ENCODE assay signal across 18 cellular contexts in genomic region chr13:95112883-95113282, GRCh38.
DNase-seq lines count a peak whose midpoint lies in the region; FAIRE-seq and TF ChIP-seq lines count a peak whose summit lies in the region.
"Had no signal": no experiment of that assay in that cellular context is flagged by ENCODE, and none has a peak within 500 bp of the region (broad histone marks: within the 10 kb centered on the region; RNA-seq: fewer than 3 reads in every experiment).

No MANE protein-coding gene starts in this region.

- H3K9ac ChIP-seq in endothelial cell of umbilical vein (replicated peaks; ENCODE audit: extremely low read depth, insufficient read depth, low read length): peak overlapping the region; percentile 6
- no peak overlapping the region for H3K9ac ChIP-seq in neuronal stem cell (ENCODE audit: low read depth, low read length, poor library complexity)
- H3K9ac ChIP-seq: GM23248 had no signal

- H3K9me3 ChIP-seq in endothelial cell of umbilical vein (replicated peaks; ENCODE audit: control insufficient read depth, insufficient read depth, low read length): no peaks in the 10 kb centered on the region
- H3K9me3 ChIP-seq in neuronal stem cell (replicated peaks in 1 of 2; ENCODE audit: control insufficient read depth in 2 of 2, insufficient read depth in 1 of 2, low read depth in 1 of 2, low read length in 2 of 2): peaks cover 4 to 12% of the 10 kb centered on the region in 2 donors

- peaks cover 2% of the 10 kb centered on the region for H3K27me3 Mint-ChIP-seq in HFFc6 (ENCODE audit: insufficient read depth)
- H3K27me3 Mint-ChIP-seq: B cell; CD4-positive, alpha-beta T cell had no signal

- POLR2A ChIA-PET in endothelial cell of umbilical vein (lab: Charles Lee): no interaction called here

- no TSS peak for BruUV-seq in endothelial cell of umbilical vein (replicated peaks; lab: Mats Ljungman, UMichigan)

- no peak overlapping the region for H3K4me3 Mint-ChIP-seq in HFFc6
- H3K4me3 Mint-ChIP-seq: B cell; CD4-positive, alpha-beta T cell; H9 had no signal

- H3K27me3 ChIP-seq in endothelial cell of umbilical vein (ENCODE audit: control insufficient read depth in 2 of 2, insufficient read depth in 2 of 2, low read length in 2 of 2) (no peaks in the 10 kb centered on the region), neuronal stem cell (ENCODE audit: control insufficient read depth in 3 of 3, insufficient read depth in 3 of 3, low read depth in 1 of 3, low read length in 3 of 3) (no peaks in the 10 kb centered on the region)

- no peak overlapping the region for H3K23ac ChIP-seq in neuronal stem cell (ENCODE audit: low read depth, low read length, poor library complexity)

- no peaks in the 10 kb centered on the region for H3K79me2 ChIP-seq in endothelial cell of umbilical vein (ENCODE audit: control insufficient read depth, insufficient read depth, low read length)

- H2BK15ac ChIP-seq in neuronal stem cell (ENCODE audit: low read length): no peak overlapping the region

- intact Hi-C loops in endothelial cell of umbilical vein (cut with micrococcal nuclease): loop anchor here (2.0 kb wide), 2 partner anchors 14 to 28 kb away; no protein-coding TSS in a partner anchor

- H2AK5ac ChIP-seq in neuronal stem cell (ENCODE audit: low read depth, low read length): no peak overlapping the region

- TF ChIP-seq CTCF in HFFc6 (IDR thresholded peaks at IDR 0.05) (no peak), VCaP (conservative IDR thresholded peaks at IDR 0.05) (no peak), endothelial cell of umbilical vein (IDR thresholded peaks at IDR 0.05; ENCODE audit: extremely low read depth in 1 of 2, insufficient read depth in 1 of 2, low read depth in 1 of 2, low read length in 2 of 2) (no peak)

- no peaks in the 10 kb centered on the region for H4K20me1 ChIP-seq in endothelial cell of umbilical vein (replicated peaks; ENCODE audit: control insufficient read depth, extremely low read depth, insufficient read depth, low read length)

- 0 out of 2 replicates have a peak, but pooled peaks cover 4% of the 10 kb centered on the region for H3K9me3 Mint-ChIP-seq in HFFc6
- H3K9me3 Mint-ChIP-seq: CD4-positive, alpha-beta T cell had no signal

- H4K91ac ChIP-seq in neuronal stem cell (ENCODE audit: low read depth, low read length, poor library complexity): no peak overlapping the region

- H2BK120ac ChIP-seq in neuronal stem cell (ENCODE audit: low read depth, low read length): no peak overlapping the region

- dilution Hi-C loops in endothelial cell of umbilical vein (cut with MboI; ENCODE audit: extremely low pct_ligation_motif_present, low sequenced_read_pairs): no loop called here

- peak overlapping the region; percentile 39 for H2AFZ ChIP-seq in endothelial cell of umbilical vein (ENCODE audit: low read depth, low read length)
- no peak overlapping the region for H2AFZ ChIP-seq in neuronal stem cell (ENCODE audit: low read length)
- H2AFZ ChIP-seq: GM23248 had no signal

- peaks cover 31% of the 10 kb centered on the region for H3K4me1 Mint-ChIP-seq in HFFc6 (ENCODE audit: low read depth)
- H3K4me1 Mint-ChIP-seq: B cell had no signal

- no peak for TF ChIP-seq POLR2A in endothelial cell of umbilical vein (IDR thresholded peaks at IDR 0.05; ENCODE audit: low read depth, low read length)

- H3K27ac ChIP-seq in VCaP (peak overlapping the region; percentile 71; the same call in 1 of the 2 replicates), endothelial cell of umbilical vein (ENCODE audit: insufficient read depth, low read depth, low read length) (peak overlapping the region; percentile 39), neuronal stem cell (replicated peaks; ENCODE audit: low read length) (peak overlapping the region; percentile 79)
- H3K27ac ChIP-seq: GM23248, HL-60 had no signal

- CTCF ChIA-PET in endothelial cell of umbilical vein (lab: Charles Lee): interaction anchor here (1.1 to 1.9 kb wide), 2 partner anchors 41 to 113 kb away, joined by 3 to 4 read pairs; no protein-coding TSS in a partner anchor

- no peak for DNase-seq in HFFc6
- no peak for DNase-seq in endothelial cell of umbilical vein (ENCODE audit: low read depth, low spot score)
- DNase-seq in neuronal stem cell (ENCODE audit: low spot score): no peak
- no peak for DNase-seq in stimulated activated CD4-positive, alpha-beta T cell treated with anti-CD3 and anti-CD28 coated beads, Interleukin-4, amount 100 ng/mL, for 24 hours
- DNase-seq in epidermal melanocyte (ENCODE audit: insufficient read length, low spot score): no peak
- DNase-seq in effector CD4-positive, alpha-beta T cell: no peak
- DNase-seq: C1 segment of cervical spinal cord; Calu3; CD4-positive, alpha-beta T cell; DMS 273 treated with DMSO at 0.1 percent for 48 hours; GM23248; H9 had no signal

- H2BK5ac ChIP-seq in neuronal stem cell (ENCODE audit: low read length): no peak overlapping the region

- H3K4me2 ChIP-seq in endothelial cell of umbilical vein (ENCODE audit: insufficient read depth, low read length) (peak overlapping the region; percentile 44), neuronal stem cell (ENCODE audit: insufficient read depth, low read length, poor library complexity, severe bottlenecking) (no peak overlapping the region)

- no peak overlapping the region for H3K4me3 ChIP-seq in endothelial cell of umbilical vein (replicated peaks in 1 of 3; ENCODE audit: insufficient read depth in 1 of 3, low read depth in 1 of 3, low read length in 3 of 3)
- no peak overlapping the region for H3K4me3 ChIP-seq in neuronal stem cell (ENCODE audit: low read length in 2 of 2)
- H3K4me3 ChIP-seq: GM12878, GM23248 had no signal

- H3K18ac ChIP-seq in neuronal stem cell (ENCODE audit: low read length): peak overlapping the region; percentile 13

- no peaks in the 10 kb centered on the region for H3K9me1 ChIP-seq in endothelial cell of umbilical vein (replicated peaks; ENCODE audit: control insufficient read depth, extremely low read depth, insufficient read depth, low read length)

- no CpG with 5 or more reads among the region's 4 CpGs for WGBS in neuronal stem cell (ENCODE audit: extremely low coverage in 2 of 2, insufficient read length in 2 of 2, insufficient replicate concordance in 1 of 2), 2 donors

- FAIRE-seq in endothelial cell of umbilical vein (lab: Jason Lieb, UNC): no peak
- FAIRE-seq: A204.1, GM12878, GM18507 had no signal

- H4K8ac ChIP-seq in neuronal stem cell (ENCODE audit: low read depth, low read length): no peak overlapping the region

- H3K36me3 ChIP-seq in endothelial cell of umbilical vein (ENCODE audit: control insufficient read depth in 2 of 2, extremely low read depth in 1 of 2, insufficient read depth in 2 of 2, low read length in 2 of 2) (no peaks in the 10 kb centered on the region), neuronal stem cell (replicated peaks in 1 of 2; ENCODE audit: control insufficient read depth in 2 of 2, insufficient read depth in 2 of 2, low read length in 2 of 2) (no peaks in the 10 kb centered on the region)

- H3K4me1 ChIP-seq in endothelial cell of umbilical vein (ENCODE audit: control insufficient read depth, extremely low read depth, insufficient read depth, low read length): peaks cover 43% of the 10 kb centered on the region
- H3K4me1 ChIP-seq in neuronal stem cell (ENCODE audit: control insufficient read depth in 2 of 2, insufficient read depth in 1 of 2, low read depth in 1 of 2, low read length in 2 of 2): peaks cover 16 to 17% of the 10 kb centered on the region in 2 donors

- H3K4ac ChIP-seq in neuronal stem cell (ENCODE audit: low read length): no peak overlapping the region

- H3K79me1 ChIP-seq in neuronal stem cell (ENCODE audit: low read depth, low read length): no peaks in the 10 kb centered on the region

- no peak overlapping the region for H3K14ac ChIP-seq in neuronal stem cell (ENCODE audit: low read length)

- H2BK12ac ChIP-seq in neuronal stem cell (ENCODE audit: low read length): no peak overlapping the region

- H3K36me3 Mint-ChIP-seq in HFFc6 (ENCODE audit: low read depth): peaks cover 36% of the 10 kb centered on the region

- H3K27ac Mint-ChIP-seq in HFFc6: peak overlapping the region; percentile 42
- H3K27ac Mint-ChIP-seq: B cell; CD4-positive, alpha-beta T cell had no signal

TF ChIP-seq in endothelial cell of umbilical vein, 7 proteins besides CTCF, POLR2A, EP300 and RAD21:
- TF ChIP-seq EZH2 (IDR thresholded peaks at IDR 0.05; ENCODE audit: borderline replicate concordance, low read depth, low read length, severe bottlenecking): no peak
- peak; percentile 48 for TF ChIP-seq FOS (IDR thresholded peaks at IDR 0.05; ENCODE audit: borderline replicate concordance, insufficient read depth, low read length)
- TF ChIP-seq GATA2 (IDR thresholded peaks at IDR 0.05; ENCODE audit: insufficient read depth, insufficient read length, low read depth, low read length): peak; percentile 95
- no peak for TF ChIP-seq JUN (IDR thresholded peaks at IDR 0.05; ENCODE audit: borderline replicate concordance, insufficient read depth, insufficient read length, low read depth)
- peak; percentile 28 for TF ChIP-seq POLR2AphosphoS5 (IDR thresholded peaks at IDR 0.05; ENCODE audit: insufficient read depth, low read depth, low read length)
- no peak for TF ChIP-seq MYC (IDR thresholded peaks at IDR 0.05; ENCODE audit: low read depth, low read length)
- no peak for TF ChIP-seq MAX (IDR thresholded peaks at IDR 0.05; ENCODE audit: insufficient read depth, insufficient read length)
